Comparison of ENCODE assay signal across 10 cellular contexts in the genomic region with DNA sequence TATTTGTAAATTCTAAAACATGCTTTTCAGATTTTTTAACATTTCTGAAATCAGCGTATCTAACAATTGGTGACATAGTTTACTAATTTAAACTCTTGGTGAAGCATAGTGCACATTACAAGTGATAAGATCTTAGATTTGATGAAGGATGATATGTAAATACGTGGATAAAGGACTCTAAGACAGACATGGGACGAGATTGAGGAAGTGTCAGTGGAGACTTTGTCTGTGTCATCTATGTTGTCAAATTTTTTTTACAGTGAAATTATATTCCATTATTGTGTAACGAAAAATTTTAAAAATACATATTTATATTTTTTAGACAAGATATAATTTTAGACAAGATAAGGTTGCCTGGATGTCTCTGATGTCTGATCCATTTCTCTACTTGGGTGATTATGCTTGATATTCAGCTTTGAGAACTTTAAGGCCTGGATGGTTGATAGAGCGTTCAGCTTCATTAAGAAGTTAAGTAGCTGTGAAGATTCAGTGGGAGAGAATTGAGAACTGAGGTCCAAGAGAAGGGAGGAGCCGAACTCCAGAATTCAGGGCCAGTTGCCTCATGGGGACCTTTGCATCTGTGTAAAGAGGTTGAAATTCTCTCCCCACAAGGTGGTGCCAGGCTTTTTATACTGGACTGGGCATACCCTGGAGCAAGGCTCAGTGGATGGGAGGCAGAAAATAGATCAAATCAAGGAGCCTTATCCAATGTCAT.
A peak's percentile ranks its signal among the peaks of the same experiment; 100 is the strongest.
DNase-seq lines count a peak whose midpoint lies in the region; ATAC-seq and TF ChIP-seq lines count a peak whose summit lies in the region.
"Had no signal": no experiment of that assay in that cellular context is flagged by ENCODE, and none has a peak within 500 bp of the region (broad histone marks: within the 10 kb centered on the region; RNA-seq: fewer than 3 reads in every experiment).

No MANE protein-coding gene starts in this region.

- TF ChIP-seq CTCF in MCF 10A (IDR thresholded peaks at IDR 0.05; ENCODE audit: unreplicated experiment) = no peak
- TF ChIP-seq CTCF in mammary epithelial cell (conservative IDR thresholded peaks at IDR 0.05 in 1 of 2, IDR thresholded peaks at IDR 0.05 in 1 of 2; ENCODE audit: extremely low read depth in 1 of 2, insufficient read depth in 1 of 2, low read depth in 1 of 2, low read length in 2 of 2) = peak in 1 of 2 donors; percentile 42
- peak; percentile 44 for TF ChIP-seq CTCF in OCI-LY3 (IDR thresholded peaks at IDR 0.05; ENCODE audit: low read depth, low read length)
- no peak for TF ChIP-seq CTCF in ascending aorta (IDR thresholded peaks at IDR 0.05)

- DNase-seq in MCF 10A (ENCODE audit: unreplicated experiment) (peak; percentile 30), mammary epithelial cell (no peak), left cardiac atrium (no peak), ascending aorta (ENCODE audit: low spot score in 2 of 2) (no peak), retina (no peak)
- no peak for DNase-seq in stimulated activated effector memory CD8-positive, alpha-beta T cell treated with anti-CD3 and anti-CD28 coated beads, Interleukin-12 subunit alpha, Interleukin-12 subunit beta, amount 100 ng/mL, for 72 hours (ENCODE audit: low spot score in 2 of 2)
- no peak for DNase-seq in CD4-positive, alpha-beta memory T cell
- DNase-seq: spleen, trophoblast cell had no signal

- no peak overlapping the region for H3K4me2 ChIP-seq in mammary epithelial cell (ENCODE audit: insufficient read depth, low read depth, low read length)
- no peak overlapping the region for H3K4me2 ChIP-seq in OCI-LY3 (ENCODE audit: low read length)

- CTCF ChIA-PET in MCF 10A (lab: Yijun Ruan, JAX) (interaction anchor here (0.5 to 1.2 kb wide), 4 partner anchors 10 to 215 kb away, joined by 3 to 4 read pairs (median 4); no protein-coding TSS in a partner anchor), mammary epithelial cell (lab: Charles Lee; ENCODE audit: low non-redundant PET) (no interaction called here)
- CTCF ChIA-PET in CD4-positive, alpha-beta memory T cell (lab: Charles Lee; ENCODE audit: partially characterized antibody) = interaction anchor here (0.8 to 1.4 kb wide), 4 partner anchors 9 to 347 kb away, joined by 3 to 4 read pairs (median 3); no protein-coding TSS in a partner anchor

- H3K36me3 Mint-ChIP-seq in MCF 10A (ENCODE audit: insufficient read depth, unreplicated experiment) = no peaks in the 10 kb centered on the region
- H3K36me3 Mint-ChIP-seq in stimulated activated effector memory CD8-positive, alpha-beta T cell treated with anti-CD3 and anti-CD28 coated beads, Interleukin-12 subunit alpha, Interleukin-12 subunit beta, amount 100 ng/mL, for 72 hours = no peaks in the 10 kb centered on the region
- H3K36me3 Mint-ChIP-seq in CD4-positive, alpha-beta memory T cell = peaks cover 0 to 2% of the 10 kb centered on the region in 2 donors

- ATAC-seq in left cardiac atrium = peak; percentile 43 to 55
- peak; percentile 42 for ATAC-seq in stimulated activated effector memory CD8-positive, alpha-beta T cell treated with anti-CD3 and anti-CD28 coated beads, Interleukin-12 subunit alpha, Interleukin-12 subunit beta, amount 100 ng/mL, for 72 hours

- no peak overlapping the region for H3K9ac ChIP-seq in mammary epithelial cell (ENCODE audit: insufficient read depth, low read length)
- H3K9ac ChIP-seq in OCI-LY3 (ENCODE audit: low read length) = no peak overlapping the region

- WGBS in mammary epithelial cell (ENCODE audit: low coverage, missing lambda C conversion rate) = 94% methylated on average over 6 of the region's 6 CpGs

- H3K79me2 ChIP-seq in mammary epithelial cell (ENCODE audit: insufficient read depth, low read length) (peaks cover 14% of the 10 kb centered on the region), OCI-LY3 (ENCODE audit: low read length) (no peaks in the 10 kb centered on the region)

- H3K4me3 ChIP-seq in mammary epithelial cell (replicated peaks in 1 of 3; ENCODE audit: insufficient read depth in 1 of 3, low read depth in 2 of 3, low read length in 3 of 3) (no peak overlapping the region), OCI-LY3 (ENCODE audit: low read length) (no peak overlapping the region), ascending aorta (no peak overlapping the region)
- no peak overlapping the region for H3K4me3 ChIP-seq in CD4-positive, alpha-beta memory T cell (ENCODE audit: low read length in 2 of 2)
- H3K4me3 ChIP-seq: spleen had no signal

- H3K27ac Mint-ChIP-seq in MCF 10A (ENCODE audit: low read depth, unreplicated experiment) = no peak overlapping the region
- H3K27ac Mint-ChIP-seq in stimulated activated effector memory CD8-positive, alpha-beta T cell treated with anti-CD3 and anti-CD28 coated beads, Interleukin-12 subunit alpha, Interleukin-12 subunit beta, amount 100 ng/mL, for 72 hours = peak overlapping the region; percentile 74
- peak overlapping the region in 1 of 7 donors; percentile 24 for H3K27ac Mint-ChIP-seq in CD4-positive, alpha-beta memory T cell

- intact Hi-C loops in MCF 10A (cut with micrococcal nuclease) = loop anchor here (1.0 to 10.0 kb wide), 3 partner anchors 106 to 216 kb away; a partner anchor contains a TSS
- intact Hi-C loops in mammary epithelial cell (cut with micrococcal nuclease) = loop anchor here (1.0 kb wide), 1 partner anchor 130 kb away; no protein-coding TSS in a partner anchor
- intact Hi-C loops in left cardiac atrium (cut with DNase I) = no loop called here
- intact Hi-C loops in ascending aorta (cut with DNase I) = no loop called here
- intact Hi-C loops in CD4-positive, alpha-beta memory T cell (cut with micrococcal nuclease) = no loop called here

- BruUV-seq in MCF 10A (replicated peaks; lab: Mats Ljungman, UMichigan) (no TSS peak), mammary epithelial cell (replicated peaks; lab: Mats Ljungman, UMichigan) (no TSS peak)

- no peaks in the 10 kb centered on the region for H3K27me3 Mint-ChIP-seq in MCF 10A (ENCODE audit: insufficient read depth, unreplicated experiment)
- H3K27me3 Mint-ChIP-seq in CD4-positive, alpha-beta memory T cell = no peaks in the 10 kb centered on the region

- H2AFZ ChIP-seq in mammary epithelial cell (ENCODE audit: low read depth, low read length) = no peak overlapping the region
- H2AFZ ChIP-seq in OCI-LY3 (ENCODE audit: low read depth, low read length) = no peak overlapping the region

- in situ Hi-C loops in mammary epithelial cell (cut with MboI; ENCODE audit: low sequenced_read_pairs in 2 of 2) = no loop called here

- H3K27me3 ChIP-seq in mammary epithelial cell (ENCODE audit: insufficient read depth, low read length) (no peaks in the 10 kb centered on the region), OCI-LY3 (ENCODE audit: low read depth, low read length) (no peaks in the 10 kb centered on the region), ascending aorta (no peaks in the 10 kb centered on the region)
- H3K27me3 ChIP-seq in CD4-positive, alpha-beta memory T cell (ENCODE audit: insufficient read depth, low read length) = no peaks in the 10 kb centered on the region
- H3K27me3 ChIP-seq: spleen had no signal

- dilution Hi-C loops in mammary epithelial cell (cut with HindIII; ENCODE audit: low sequenced_read_pairs) = no loop called here

- no peaks in the 10 kb centered on the region for H3K36me3 ChIP-seq in mammary epithelial cell (ENCODE audit: insufficient read depth, low read length)
- H3K36me3 ChIP-seq in OCI-LY3 (replicated peaks; ENCODE audit: low read depth, low read length) = no peaks in the 10 kb centered on the region
- H3K36me3 ChIP-seq in ascending aorta = no peaks in the 10 kb centered on the region
- no peaks in the 10 kb centered on the region for H3K36me3 ChIP-seq in CD4-positive, alpha-beta memory T cell (ENCODE audit: insufficient read depth, low read length)
- H3K36me3 ChIP-seq: spleen had no signal

- H3K4me3 Mint-ChIP-seq in MCF 10A (ENCODE audit: unreplicated experiment) = no peak overlapping the region
- H3K4me3 Mint-ChIP-seq in stimulated activated effector memory CD8-positive, alpha-beta T cell treated with anti-CD3 and anti-CD28 coated beads, Interleukin-12 subunit alpha, Interleukin-12 subunit beta, amount 100 ng/mL, for 72 hours = no peak overlapping the region
- H3K4me3 Mint-ChIP-seq in CD4-positive, alpha-beta memory T cell = no peak overlapping the region

- POLR2A ChIA-PET in MCF 10A (lab: Yijun Ruan, JAX) = interaction anchor here (0.7 kb wide), 1 partner anchor 32 kb away, joined by 3 read pairs; no protein-coding TSS in a partner anchor
- POLR2A ChIA-PET in CD4-positive, alpha-beta memory T cell (lab: Charles Lee; ENCODE audit: partially characterized antibody) = no interaction called here

- H3K9me3 ChIP-seq in mammary epithelial cell (replicated peaks; ENCODE audit: insufficient read depth, low read length) (no peaks in the 10 kb centered on the region), OCI-LY3 (ENCODE audit: insufficient read depth, low read length) (no peaks in the 10 kb centered on the region), ascending aorta (no peaks in the 10 kb centered on the region)
- no peaks in the 10 kb centered on the region for H3K9me3 ChIP-seq in CD4-positive, alpha-beta memory T cell (ENCODE audit: control insufficient read depth in 1 of 2, low read length in 2 of 2)
- H3K9me3 ChIP-seq: spleen had no signal

- H4K20me1 ChIP-seq in mammary epithelial cell (ENCODE audit: insufficient read depth, low read length) (no peaks in the 10 kb centered on the region), OCI-LY3 (ENCODE audit: insufficient read depth, low read length) (no peaks in the 10 kb centered on the region)

- no peak overlapping the region for H3K27ac ChIP-seq in mammary epithelial cell (ENCODE audit: insufficient read depth, low read depth, low read length)
- no peak overlapping the region for H3K27ac ChIP-seq in OCI-LY3 (ENCODE audit: low read length)
- H3K27ac ChIP-seq in ascending aorta = no peak overlapping the region
- H3K27ac ChIP-seq in CD4-positive, alpha-beta memory T cell (ENCODE audit: low read depth, low read length) = no peak overlapping the region
- H3K27ac ChIP-seq: spleen had no signal

- H3K4me1 ChIP-seq in mammary epithelial cell (ENCODE audit: insufficient read depth, low read length) (no peaks in the 10 kb centered on the region), OCI-LY3 (ENCODE audit: low read length) (no peaks in the 10 kb centered on the region), ascending aorta (no peaks in the 10 kb centered on the region)
- no peaks in the 10 kb centered on the region for H3K4me1 ChIP-seq in CD4-positive, alpha-beta memory T cell (ENCODE audit: insufficient read depth, low read length)

- H3K9me3 Mint-ChIP-seq in MCF 10A (ENCODE audit: unreplicated experiment) = no peaks in the 10 kb centered on the region
- no peaks in the 10 kb centered on the region for H3K9me3 Mint-ChIP-seq in stimulated activated effector memory CD8-positive, alpha-beta T cell treated with anti-CD3 and anti-CD28 coated beads, Interleukin-12 subunit alpha, Interleukin-12 subunit beta, amount 100 ng/mL, for 72 hours
- H3K9me3 Mint-ChIP-seq in CD4-positive, alpha-beta memory T cell = no peaks in the 10 kb centered on the region

- no peaks in the 10 kb centered on the region for H3K4me1 Mint-ChIP-seq in MCF 10A (ENCODE audit: insufficient read depth, unreplicated experiment)
- H3K4me1 Mint-ChIP-seq in stimulated activated effector memory CD8-positive, alpha-beta T cell treated with anti-CD3 and anti-CD28 coated beads, Interleukin-12 subunit alpha, Interleukin-12 subunit beta, amount 100 ng/mL, for 72 hours = peaks cover 32% of the 10 kb centered on the region
- peaks cover 19 to 58% (median 41%) of the 10 kb centered on the region in 4 donors for H3K4me1 Mint-ChIP-seq in CD4-positive, alpha-beta memory T cell

Comparison
In these comparisons a context has a peak if more than half of its experiments do, and no peak if none do; other contexts are left out.
1. intact Hi-C loops: an anchor here in MCF 10A (1.0 to 10.0 kb wide) and mammary epithelial cell (1.0 kb wide); none called in left cardiac atrium, ascending aorta and CD4-positive, alpha-beta memory T cell.